10 cellular contexts compared by ENCODE assay signal in genomic region chr7:6221340-6222319, GRCh38. TPM values are rescaled to one million over a fixed set of nuclear protein-coding genes. Genes with fewer than 3 reads are reported as not detected.
DNase-seq lines count a peak whose midpoint lies in the region; ATAC-seq lines count a peak whose summit lies in the region.
"Had no signal": no experiment of that assay in that cellular context is flagged by ENCODE, and none has a peak within 500 bp of the region (broad histone marks: within the 10 kb centered on the region; RNA-seq: fewer than 3 reads in every experiment).

No MANE protein-coding gene starts in this region.

- CTCF ChIA-PET in activated CD8-positive, alpha-beta memory T cell treated with anti-CD3 and anti-CD28 coated beads, Interleukin-2, amount 10 ng/mL, durations not matched to agents 7 days and 5 days (lab: Charles Lee), result no interaction called here

- H3K4me3 Mint-ChIP-seq in activated CD8-positive, alpha-beta memory T cell treated with anti-CD3 and anti-CD28 coated beads, Interleukin-2, amount 10 ng/mL, durations not matched to agents 7 days and 5 days, result no peak overlapping the region

- no peaks in the 10 kb centered on the region for H3K36me3 Mint-ChIP-seq in activated CD8-positive, alpha-beta memory T cell treated with anti-CD3 and anti-CD28 coated beads, Interleukin-2, amount 10 ng/mL, durations not matched to agents 7 days and 5 days
- H3K36me3 Mint-ChIP-seq: IgD-negative memory B cell had no signal

- peak; percentile 95 for ATAC-seq in activated CD8-positive, alpha-beta memory T cell treated with anti-CD3 and anti-CD28 coated beads, Interleukin-2, amount 10 ng/mL, durations not matched to agents 7 days and 5 days
- peak; percentile 62 for ATAC-seq in Right ventricle myocardium superior (ENCODE audit: poor library complexity)
- peak; percentile 100 for ATAC-seq in stimulated activated naive CD8-positive, alpha-beta T cell treated with anti-CD3 and anti-CD28 coated beads, Interleukin-15, Interleukin-2, amounts not matched to agents 100 U/mL and 50 U/mL, for 24 hours
- no peak for ATAC-seq in GM18873 (IDR thresholded peaks at IDR 0.05; ENCODE audit: low FRiP score, unreplicated experiment)

- H3K4me1 Mint-ChIP-seq in activated CD8-positive, alpha-beta memory T cell treated with anti-CD3 and anti-CD28 coated beads, Interleukin-2, amount 10 ng/mL, durations not matched to agents 7 days and 5 days, result peaks cover 15% of the 10 kb centered on the region

- no peak overlapping the region for H3K27ac Mint-ChIP-seq in activated CD8-positive, alpha-beta memory T cell treated with anti-CD3 and anti-CD28 coated beads, Interleukin-2, amount 10 ng/mL, durations not matched to agents 7 days and 5 days

- peak; percentile 63 for DNase-seq in activated CD8-positive, alpha-beta memory T cell treated with anti-CD3 and anti-CD28 coated beads, Interleukin-2, amount 10 ng/mL, durations not matched to agents 7 days and 5 days
- DNase-seq in activated CD8-positive, alpha-beta memory T cell treated with anti-CD3 and anti-CD28 coated beads for 24 hours, result no peak
- peak; percentile 42 to 44 for DNase-seq in activated CD4-positive, alpha-beta T cell treated with anti-CD3 and anti-CD28 coated beads for 4 hours
- DNase-seq in Right ventricle myocardium superior (no peak), DMS 273 (lab: John Stamatoyannopoulos, UW; ENCODE audit: unreplicated experiment) (no peak)
- peak; percentile 32 for DNase-seq in stimulated activated naive CD8-positive, alpha-beta T cell treated with anti-CD3 and anti-CD28 coated beads, Interleukin-15, Interleukin-2, amounts not matched to agents 100 U/mL and 50 U/mL, for 24 hours
- DNase-seq in effector CD4-positive, alpha-beta T cell, result no peak
- DNase-seq: midbrain had no signal

- H3K9me3 Mint-ChIP-seq in activated CD8-positive, alpha-beta memory T cell treated with anti-CD3 and anti-CD28 coated beads, Interleukin-2, amount 10 ng/mL, durations not matched to agents 7 days and 5 days (ENCODE audit: low read depth), result no peaks in the 10 kb centered on the region
- H3K9me3 Mint-ChIP-seq: IgD-negative memory B cell had no signal

- peaks cover 51% of the 10 kb centered on the region for H3K27me3 Mint-ChIP-seq in activated CD8-positive, alpha-beta memory T cell treated with anti-CD3 and anti-CD28 coated beads, Interleukin-2, amount 10 ng/mL, durations not matched to agents 7 days and 5 days
- H3K27me3 Mint-ChIP-seq: IgD-negative memory B cell had no signal

- intact Hi-C loops in Right ventricle myocardium superior (cut with DNase I), result no loop called here

RNA-seq across cellular contexts. Expression of gene CYTH3, which starts 50.8 kb away (rescaled TPM):
- total RNA-seq in activated CD8-positive, alpha-beta memory T cell treated with anti-CD3 and anti-CD28 coated beads, Interleukin-2, amount 10 ng/mL, durations not matched to agents 7 days and 5 days, result 1 to 10 TPM in 1 of 2 experiments, under 1 TPM in 1; 0.73 to 1.3 TPM
- total RNA-seq in Right ventricle myocardium superior, result 25.6 TPM

Comparison
In these comparisons a context has a peak if more than half of its experiments do, and no peak if none do; other contexts are left out.
1. DNase-seq: peak in activated CD8-positive, alpha-beta memory T cell treated with anti-CD3 and anti-CD28 coated beads, Interleukin-2, amount 10 ng/mL, durations not matched to agents 7 days and 5 days (single experiment), activated CD4-positive, alpha-beta T cell treated with anti-CD3 and anti-CD28 coated beads for 4 hours (2 of 2) and stimulated activated naive CD8-positive, alpha-beta T cell treated with anti-CD3 and anti-CD28 coated beads, Interleukin-15, Interleukin-2, amounts not matched to agents 100 U/mL and 50 U/mL, for 24 hours (single experiment); none in activated CD8-positive, alpha-beta memory T cell treated with anti-CD3 and anti-CD28 coated beads for 24 hours (single experiment), Right ventricle myocardium superior (single experiment), effector CD4-positive, alpha-beta T cell (single experiment) and DMS 273 (single experiment).
2. RNA of gene CYTH3, which starts 50.8 kb away (total RNA-seq): 25.6 TPM in Right ventricle myocardium superior (single experiment); 0.73 to 1.3 TPM in activated CD8-positive, alpha-beta memory T cell treated with anti-CD3 and anti-CD28 coated beads, Interleukin-2, amount 10 ng/mL, durations not matched to agents 7 days and 5 days; every median in the first group is over 10 times any median in the second.